ENCODE assay signal across 8 cellular contexts in genomic region chr1:36398370-36398977, GRCh38. TPM values are rescaled to one million over a fixed set of nuclear protein-coding genes. Genes with fewer than 3 reads are reported as not detected.
DNase-seq lines count a peak whose midpoint lies in the region; FAIRE-seq and TF ChIP-seq lines count a peak whose summit lies in the region.

No MANE protein-coding gene starts in this region.

- H3K9me3 Mint-ChIP-seq in activated CD4-positive, alpha-beta T cell treated with anti-CD3 and anti-CD28 coated beads, Interleukin-2, amount 10 ng/mL, durations not matched to agents 7 days and 5 days, result peaks cover 3% of the 10 kb centered on the region
- H3K9me3 Mint-ChIP-seq in activated T-helper 1 cell treated with anti-CD3 and anti-CD28 coated beads, Interleukin-12 subunit alpha, Interleukin-12 subunit beta, Interleukin-2, Interleukin-4 antibody, amounts not matched to agents 30 ng/mL and 10 ng/mL and 1 ng/mL, durations not matched to agents 14 hours and 24 hours and 36 hours, result no peaks in the 10 kb centered on the region

- CTCF ChIA-PET in activated CD4-positive, alpha-beta T cell treated with anti-CD3 and anti-CD28 coated beads, Interleukin-2, amount 10 ng/mL, durations not matched to agents 7 days and 5 days (lab: Charles Lee), result interaction anchor here (0.9 to 5.8 kb wide), 9 partner anchors 10 to 48 kb away, joined by 3 to 55 read pairs (median 5); no protein-coding TSS in a partner anchor

- H3K36me3 ChIP-seq in keratinocyte (ENCODE audit: control insufficient read depth in 2 of 2, extremely low read depth in 1 of 2, insufficient read depth in 2 of 2, low read length in 2 of 2), result peaks cover 0 to 5% of the 10 kb centered on the region in 2 experiments
- H3K36me3 ChIP-seq in suprapubic skin, result peaks cover 4% of the 10 kb centered on the region

- DNase-seq in activated CD4-positive, alpha-beta T cell treated with anti-CD3 and anti-CD28 coated beads, Interleukin-2, amount 10 ng/mL, durations not matched to agents 7 days and 5 days, result no peak
- DNase-seq in activated CD4-positive, alpha-beta T cell treated with anti-CD3 and anti-CD28 coated beads for 1 hour, result no peak
- DNase-seq in activated T-helper 1 cell treated with anti-CD3 and anti-CD28 coated beads, Interleukin-12 subunit alpha, Interleukin-12 subunit beta, Interleukin-2, Interleukin-4 antibody, amounts not matched to agents 30 ng/mL and 10 ng/mL and 1 ng/mL, durations not matched to agents 14 hours and 24 hours and 36 hours (ENCODE audit: low spot score), result no peak
- DNase-seq in keratinocyte (ENCODE audit: low read depth, low spot score), result no peak
- no peak for DNase-seq in suprapubic skin (ENCODE audit: low spot score in 2 of 2)
- no peak for DNase-seq in GM10266 (ENCODE audit: extremely low spot score)
- DNase-seq in NCI-H1930 (lab: John Stamatoyannopoulos, UW), result no peak
- DNase-seq in GOT3 (lab: John Stamatoyannopoulos, UW), result no peak

- H3K36me3 Mint-ChIP-seq in activated CD4-positive, alpha-beta T cell treated with anti-CD3 and anti-CD28 coated beads, Interleukin-2, amount 10 ng/mL, durations not matched to agents 7 days and 5 days (ENCODE audit: low read depth), result peaks cover 10% of the 10 kb centered on the region
- peaks cover 14% of the 10 kb centered on the region for H3K36me3 Mint-ChIP-seq in activated T-helper 1 cell treated with anti-CD3 and anti-CD28 coated beads, Interleukin-12 subunit alpha, Interleukin-12 subunit beta, Interleukin-2, Interleukin-4 antibody, amounts not matched to agents 30 ng/mL and 10 ng/mL and 1 ng/mL, durations not matched to agents 14 hours and 24 hours and 36 hours (ENCODE audit: low read depth)

- no peaks in the 10 kb centered on the region for H3K9me1 ChIP-seq in keratinocyte (ENCODE audit: control insufficient read depth, extremely low read depth, insufficient read depth, low read length)

- peak overlapping the region; percentile 77 for H3K4me2 ChIP-seq in keratinocyte (ENCODE audit: control insufficient read depth, extremely low read depth, insufficient read depth, low read depth, low read length)

- H3K27ac Mint-ChIP-seq in activated CD4-positive, alpha-beta T cell treated with anti-CD3 and anti-CD28 coated beads, Interleukin-2, amount 10 ng/mL, durations not matched to agents 7 days and 5 days, result peak overlapping the region; percentile 96
- peak overlapping the region; percentile 98 for H3K27ac Mint-ChIP-seq in activated T-helper 1 cell treated with anti-CD3 and anti-CD28 coated beads, Interleukin-12 subunit alpha, Interleukin-12 subunit beta, Interleukin-2, Interleukin-4 antibody, amounts not matched to agents 30 ng/mL and 10 ng/mL and 1 ng/mL, durations not matched to agents 14 hours and 24 hours and 36 hours

- H3K27ac ChIP-seq in keratinocyte (ENCODE audit: control insufficient read depth, insufficient read depth, low read length) (peak overlapping the region; percentile 93), suprapubic skin (peak overlapping the region; percentile 92)

- peaks cover 17% of the 10 kb centered on the region for H3K79me2 ChIP-seq in keratinocyte (ENCODE audit: control insufficient read depth, insufficient read depth, low read length)

- H3K4me1 ChIP-seq in keratinocyte (ENCODE audit: control insufficient read depth, extremely low read depth, insufficient read depth, low read length) (peaks cover 12% of the 10 kb centered on the region), suprapubic skin (peaks cover 27% of the 10 kb centered on the region)

- H3K9ac ChIP-seq in keratinocyte (ENCODE audit: control insufficient read depth, extremely low read depth, insufficient read depth, low read length), result peak overlapping the region; percentile 96

- H3K27me3 ChIP-seq in keratinocyte (ENCODE audit: control insufficient read depth, extremely low read depth, insufficient read depth, low read length) (no peaks in the 10 kb centered on the region), suprapubic skin (no peaks in the 10 kb centered on the region)

- POLR2A ChIA-PET in activated CD4-positive, alpha-beta T cell treated with anti-CD3 and anti-CD28 coated beads, Interleukin-2, amount 10 ng/mL, durations not matched to agents 7 days and 5 days (lab: Charles Lee), result interaction anchor here (0.7 kb wide), 1 partner anchor 18 kb away, joined by 3 read pairs; no protein-coding TSS in a partner anchor

- dilution Hi-C loops in keratinocyte (cut with MboI; ENCODE audit: extremely low pct_ligation_motif_present, low sequenced_read_pairs), result no loop called here

- FAIRE-seq in keratinocyte (lab: Jason Lieb, UNC), result peak; percentile 20

- 79% methylated on average over 7 of the region's 7 CpGs for WGBS in suprapubic skin

- TF ChIP-seq POLR2A in suprapubic skin (IDR thresholded peaks at IDR 0.05), result no peak

- H2AFZ ChIP-seq in keratinocyte (ENCODE audit: control insufficient read depth, low read length), result no peak overlapping the region

- TF ChIP-seq CTCF in keratinocyte (optimal IDR thresholded peaks at IDR 0.05 in 1 of 3, IDR thresholded peaks at IDR 0.05 in 1 of 3, conservative IDR thresholded peaks at IDR 0.05 in 1 of 3; ENCODE audit: extremely low read depth in 1 of 3, insufficient read depth in 2 of 3, low read length in 3 of 3), result no peak
- no peak for TF ChIP-seq CTCF in suprapubic skin (IDR thresholded peaks at IDR 0.05)
- TF ChIP-seq CTCF in GM10266 (IDR thresholded peaks at IDR 0.05; ENCODE audit: control insufficient read depth, insufficient read depth, low read depth, missing control alignments), result no peak

- H4K20me1 ChIP-seq in keratinocyte (ENCODE audit: control insufficient read depth, extremely low read depth, insufficient read depth, low read length), result no peaks in the 10 kb centered on the region

- no peak for TF ChIP-seq EP300 in suprapubic skin (IDR thresholded peaks at IDR 0.05)

- peaks cover 35% of the 10 kb centered on the region for H3K4me1 Mint-ChIP-seq in activated CD4-positive, alpha-beta T cell treated with anti-CD3 and anti-CD28 coated beads, Interleukin-2, amount 10 ng/mL, durations not matched to agents 7 days and 5 days
- H3K4me1 Mint-ChIP-seq in activated T-helper 1 cell treated with anti-CD3 and anti-CD28 coated beads, Interleukin-12 subunit alpha, Interleukin-12 subunit beta, Interleukin-2, Interleukin-4 antibody, amounts not matched to agents 30 ng/mL and 10 ng/mL and 1 ng/mL, durations not matched to agents 14 hours and 24 hours and 36 hours (ENCODE audit: low read depth), result peaks cover 23% of the 10 kb centered on the region

- intact Hi-C loops in activated T-helper 1 cell treated with anti-CD3 and anti-CD28 coated beads, Interleukin-12 subunit alpha, Interleukin-12 subunit beta, Interleukin-2, Interleukin-4 antibody, amounts not matched to agents 30 ng/mL and 10 ng/mL and 1 ng/mL, durations not matched to agents 14 hours and 24 hours and 36 hours (cut with micrococcal nuclease), result no loop called here

- H3K27me3 Mint-ChIP-seq in activated CD4-positive, alpha-beta T cell treated with anti-CD3 and anti-CD28 coated beads, Interleukin-2, amount 10 ng/mL, durations not matched to agents 7 days and 5 days, result no peaks in the 10 kb centered on the region
- no peaks in the 10 kb centered on the region for H3K27me3 Mint-ChIP-seq in activated T-helper 1 cell treated with anti-CD3 and anti-CD28 coated beads, Interleukin-12 subunit alpha, Interleukin-12 subunit beta, Interleukin-2, Interleukin-4 antibody, amounts not matched to agents 30 ng/mL and 10 ng/mL and 1 ng/mL, durations not matched to agents 14 hours and 24 hours and 36 hours (ENCODE audit: insufficient read depth)

- H3K4me3 Mint-ChIP-seq in activated CD4-positive, alpha-beta T cell treated with anti-CD3 and anti-CD28 coated beads, Interleukin-2, amount 10 ng/mL, durations not matched to agents 7 days and 5 days, result peak overlapping the region; percentile 92
- peak overlapping the region; percentile 97 for H3K4me3 Mint-ChIP-seq in activated T-helper 1 cell treated with anti-CD3 and anti-CD28 coated beads, Interleukin-12 subunit alpha, Interleukin-12 subunit beta, Interleukin-2, Interleukin-4 antibody, amounts not matched to agents 30 ng/mL and 10 ng/mL and 1 ng/mL, durations not matched to agents 14 hours and 24 hours and 36 hours

- H3K9me3 ChIP-seq in keratinocyte (ENCODE audit: control insufficient read depth, low read depth, low read length), result no peaks in the 10 kb centered on the region
- H3K9me3 ChIP-seq in suprapubic skin, result no peaks in the 10 kb centered on the region

- no peak overlapping the region for H3K4me3 ChIP-seq in keratinocyte (ENCODE audit: control insufficient read depth in 2 of 3, extremely low read depth in 1 of 3, insufficient read depth in 2 of 3, low read depth in 1 of 3, low read length in 3 of 3)
- H3K4me3 ChIP-seq in suprapubic skin, result peak overlapping the region; percentile 80

RNA-seq across cellular contexts. Expression of gene LSM10, which starts 0.8 kb away (rescaled TPM):
- 10 to 100 TPM; 39.3 to 39.4 TPM for total RNA-seq in activated CD4-positive, alpha-beta T cell treated with anti-CD3 and anti-CD28 coated beads, Interleukin-2, amount 10 ng/mL, durations not matched to agents 7 days and 5 days
- total RNA-seq in activated T-helper 1 cell treated with anti-CD3 and anti-CD28 coated beads, Interleukin-12 subunit alpha, Interleukin-12 subunit beta, Interleukin-2, Interleukin-4 antibody, amounts not matched to agents 30 ng/mL and 10 ng/mL and 1 ng/mL, durations not matched to agents 14 hours and 24 hours and 36 hours, result 57.5 and 63.8 TPM in 2 replicates
- 41.3 to 67.8 TPM (median 45.3 TPM) in 3 replicates for polyA plus RNA-seq in keratinocyte
- polyA plus RNA-seq in keratinocyte (2011; ENCODE audit: low read depth), result 12.7 TPM
- 43.5 and 55.1 TPM in 2 replicates for polyA plus RNA-seq in keratinocyte (2011; cell fraction: cytosol; rRNA removed)
- 15.1 and 19.6 TPM in 2 replicates for polyA plus RNA-seq in keratinocyte (2011; cell fraction: nucleus; rRNA removed)
- 28.2 and 48.4 TPM in 2 replicates for polyA plus RNA-seq in keratinocyte (2012; ENCODE audit: low replicate concordance)
- polyA minus RNA-seq in keratinocyte, result 29.0 to 51.7 TPM (median 34.5 TPM) in 3 replicates
- polyA minus RNA-seq in keratinocyte (2011; cell fraction: cytosol; rRNA and poly(A)+ RNA removed), result 41.6 TPM
- 6.8 and 8.8 TPM in 2 replicates for polyA minus RNA-seq in keratinocyte (2011; cell fraction: nucleus; rRNA and poly(A)+ RNA removed)
- 10 to 100 TPM; 19.2 to 22.6 (median 21.4) TPM for total RNA-seq in suprapubic skin

RNA-seq across cellular contexts. Expression of gene STK40, which starts 12.8 kb away (rescaled TPM):
- total RNA-seq in activated CD4-positive, alpha-beta T cell treated with anti-CD3 and anti-CD28 coated beads, Interleukin-2, amount 10 ng/mL, durations not matched to agents 7 days and 5 days, result 10 to 100 TPM; 53.7 to 59.1 TPM
- 46.5 and 48.7 TPM in 2 replicates for total RNA-seq in activated T-helper 1 cell treated with anti-CD3 and anti-CD28 coated beads, Interleukin-12 subunit alpha, Interleukin-12 subunit beta, Interleukin-2, Interleukin-4 antibody, amounts not matched to agents 30 ng/mL and 10 ng/mL and 1 ng/mL, durations not matched to agents 14 hours and 24 hours and 36 hours
- 8.5 to 10.4 TPM (median 10.3 TPM) in 3 replicates for polyA plus RNA-seq in keratinocyte
- polyA plus RNA-seq in keratinocyte (2011; ENCODE audit: low read depth), result 14.7 TPM
- 6.1 and 7.0 TPM in 2 replicates for polyA plus RNA-seq in keratinocyte (2011; cell fraction: cytosol; rRNA removed)
- 19.3 and 23.3 TPM in 2 replicates for polyA plus RNA-seq in keratinocyte (2011; cell fraction: nucleus; rRNA removed)
- 9.8 and 17.6 TPM in 2 replicates for polyA plus RNA-seq in keratinocyte (2012; ENCODE audit: low replicate concordance)
- polyA minus RNA-seq in keratinocyte, result 14.0 to 28.2 TPM (median 16.3 TPM) in 3 replicates
- 6.3 TPM for polyA minus RNA-seq in keratinocyte (2011; cell fraction: cytosol; rRNA and poly(A)+ RNA removed)
- polyA minus RNA-seq in keratinocyte (2011; cell fraction: nucleus; rRNA and poly(A)+ RNA removed), result 7.2 and 8.5 TPM in 2 replicates
- total RNA-seq in suprapubic skin, result 10 to 100 TPM; 29.0 to 69.5 (median 51.8) TPM

RNA-seq across cellular contexts. Expression of gene OSCP1, which starts 51.8 kb away (rescaled TPM):
- total RNA-seq in activated CD4-positive, alpha-beta T cell treated with anti-CD3 and anti-CD28 coated beads, Interleukin-2, amount 10 ng/mL, durations not matched to agents 7 days and 5 days, result 1 to 10 TPM; 1.9 to 2.2 TPM
- total RNA-seq in activated T-helper 1 cell treated with anti-CD3 and anti-CD28 coated beads, Interleukin-12 subunit alpha, Interleukin-12 subunit beta, Interleukin-2, Interleukin-4 antibody, amounts not matched to agents 30 ng/mL and 10 ng/mL and 1 ng/mL, durations not matched to agents 14 hours and 24 hours and 36 hours, result 0.39 and 0.96 TPM in 2 replicates
- 7.1 to 12.5 TPM (median 9.5 TPM) in 3 replicates for polyA plus RNA-seq in keratinocyte
- 6.0 TPM for polyA plus RNA-seq in keratinocyte (2011; ENCODE audit: low read depth)
- polyA plus RNA-seq in keratinocyte (2011; cell fraction: cytosol; rRNA removed), result 5.4 and 7.7 TPM in 2 replicates
- polyA plus RNA-seq in keratinocyte (2011; cell fraction: nucleus; rRNA removed), result 7.7 and 8.5 TPM in 2 replicates
- 6.5 and 7.2 TPM in 2 replicates for polyA plus RNA-seq in keratinocyte (2012; ENCODE audit: low replicate concordance)
- 6.1 to 13.7 TPM (median 10.1 TPM) in 3 replicates for polyA minus RNA-seq in keratinocyte
- 6.7 TPM for polyA minus RNA-seq in keratinocyte (2011; cell fraction: cytosol; rRNA and poly(A)+ RNA removed)
- 2.4 and 7.1 TPM in 2 replicates for polyA minus RNA-seq in keratinocyte (2011; cell fraction: nucleus; rRNA and poly(A)+ RNA removed)
- 10 to 100 TPM in 2 of 4 donors, 1 to 10 TPM in 2; 3.8 to 15.4 (median 7.9) TPM for total RNA-seq in suprapubic skin
